Comparison of ENCODE assay signal across 22 cellular contexts in genomic region chr7:87342231-87342630, GRCh38. TPM values are rescaled to one million over a fixed set of nuclear protein-coding genes. Genes with fewer than 3 reads are reported as not detected.
DNase-seq lines count a peak whose midpoint lies in the region; ATAC-seq, FAIRE-seq and TF ChIP-seq lines count a peak whose summit lies in the region.
"Had no signal": no experiment of that assay in that cellular context is flagged by ENCODE, and none has a peak within 500 bp of the region (broad histone marks: within the 10 kb centered on the region; RNA-seq: fewer than 3 reads in every experiment).

No MANE protein-coding gene starts in this region.

- 57 to 59% methylated on average over 3 of the region's 3 CpGs for WGBS in pancreas, 2 donors

- H3K9ac ChIP-seq in Loucy (ENCODE audit: low read depth, low read length, poor library complexity, severe bottlenecking), result no peak overlapping the region
- H3K9ac ChIP-seq in astrocyte (ENCODE audit: low read length), result no peak overlapping the region
- H3K9ac ChIP-seq: BLaER1 treated with 17β-estradiol and CSF1 and Interleukin-3, amounts not matched to agents 10 nM and 100 nM had no signal

- H3K9me3 Mint-ChIP-seq in activated CD4-positive, alpha-beta T cell treated with anti-CD3 and anti-CD28 coated beads, Interleukin-2, amount 10 ng/mL, durations not matched to agents 7 days and 5 days, result no peaks in the 10 kb centered on the region
- no peaks in the 10 kb centered on the region for H3K9me3 Mint-ChIP-seq in astrocyte (ENCODE audit: unreplicated experiment)
- H3K9me3 Mint-ChIP-seq: effector memory CD8-positive, alpha-beta T cell; naive thymus-derived CD4-positive, alpha-beta T cell; stimulated activated effector memory CD8-positive, alpha-beta T cell treated with anti-CD3 and anti-CD28 coated beads, Interleukin-12 subunit alpha, Interleukin-12 subunit beta, amount 100 ng/mL, for 72 hours had no signal

- H3K4me2 ChIP-seq in Loucy (ENCODE audit: low read depth, low read length, poor library complexity, severe bottlenecking) (peak overlapping the region; percentile 83), astrocyte (ENCODE audit: low read length) (peak overlapping the region; percentile 36)
- H3K4me2 ChIP-seq: BLaER1 treated with 17β-estradiol and CSF1 and Interleukin-3, amounts not matched to agents 10 nM and 100 nM had no signal

- no peak for DNase-seq in activated CD4-positive, alpha-beta T cell treated with anti-CD3 and anti-CD28 coated beads, Interleukin-2, amount 10 ng/mL, durations not matched to agents 7 days and 5 days
- DNase-seq in activated CD4-positive, alpha-beta T cell treated with anti-CD3 and anti-CD28 coated beads for 48 hours, result no peak
- DNase-seq in astrocyte (ENCODE audit: low read depth) (peak; percentile 45), kidney tubule cell (ENCODE audit: low spot score) (no peak), A172 (ENCODE audit: low spot score) (no peak), pancreas (no peak), COLO668 (lab: John Stamatoyannopoulos, UW; ENCODE audit: unreplicated experiment) (no peak)
- DNase-seq: activated CD4-positive, CD25-positive, alpha-beta regulatory T cell; effector memory CD8-positive, alpha-beta T cell; gastrocnemius medialis; hypothalamus; KBM-7; left ventricle myocardium inferior; naive thymus-derived CD4-positive, alpha-beta T cell; substantia nigra; upper lobe of right lung had no signal

- H3K36me3 ChIP-seq in Loucy (ENCODE audit: insufficient read depth, low read length) (no peaks in the 10 kb centered on the region), astrocyte (ENCODE audit: insufficient read depth, low read length) (no peaks in the 10 kb centered on the region), pancreas (peaks cover 0 to 14% (median 0%) of the 10 kb centered on the region in 3 donors)
- H3K36me3 ChIP-seq: cardiac muscle cell had no signal

- no peak for FAIRE-seq in astrocyte (lab: Jason Lieb, UNC)
- FAIRE-seq in pancreas (lab: Jason Lieb, UNC), result no peak

- POLR2A ChIA-PET in activated CD4-positive, alpha-beta T cell treated with anti-CD3 and anti-CD28 coated beads, Interleukin-2, amount 10 ng/mL, durations not matched to agents 7 days and 5 days (lab: Charles Lee), result no interaction called here

- CTCF ChIA-PET in activated CD4-positive, alpha-beta T cell treated with anti-CD3 and anti-CD28 coated beads, Interleukin-2, amount 10 ng/mL, durations not matched to agents 7 days and 5 days (lab: Charles Lee), result no interaction called here

- H4K20me1 ChIP-seq in Loucy (ENCODE audit: insufficient read depth, low read length, poor library complexity, severe bottlenecking), result peaks cover 2% of the 10 kb centered on the region
- no peaks in the 10 kb centered on the region for H4K20me1 ChIP-seq in astrocyte (ENCODE audit: insufficient read depth, low read length)
- H4K20me1 ChIP-seq: BLaER1 treated with 17β-estradiol and CSF1 and Interleukin-3, amounts not matched to agents 10 nM and 100 nM had no signal

- H2AFZ ChIP-seq in Loucy (ENCODE audit: low read length) (no peak overlapping the region), astrocyte (ENCODE audit: low read depth, low read length) (no peak overlapping the region)

- no peak for TF ChIP-seq CTCF in Loucy (conservative IDR thresholded peaks at IDR 0.05; ENCODE audit: low read length)
- no peak for TF ChIP-seq CTCF in astrocyte (IDR thresholded peaks at IDR 0.05; ENCODE audit: insufficient read depth, low read depth, low read length)
- no peak for TF ChIP-seq CTCF in pancreas (IDR thresholded peaks at IDR 0.05)

- no peak overlapping the region for H3K27ac Mint-ChIP-seq in activated CD4-positive, alpha-beta T cell treated with anti-CD3 and anti-CD28 coated beads, Interleukin-2, amount 10 ng/mL, durations not matched to agents 7 days and 5 days
- no peak overlapping the region for H3K27ac Mint-ChIP-seq in astrocyte (ENCODE audit: unreplicated experiment)
- H3K27ac Mint-ChIP-seq: stimulated activated effector memory CD8-positive, alpha-beta T cell treated with anti-CD3 and anti-CD28 coated beads, Interleukin-12 subunit alpha, Interleukin-12 subunit beta, amount 100 ng/mL, for 72 hours had no signal

- no peak overlapping the region for H3K27ac ChIP-seq in astrocyte (ENCODE audit: low read depth, low read length)
- no peak overlapping the region for H3K27ac ChIP-seq in pancreas
- H3K27ac ChIP-seq: BLaER1 treated with 17β-estradiol and CSF1 and Interleukin-3, amounts not matched to agents 10 nM and 100 nM; coronary artery; esophagus muscularis mucosa; gastrocnemius medialis; left ventricle myocardium inferior; upper lobe of right lung had no signal

- H3K4me1 ChIP-seq in Loucy (ENCODE audit: insufficient read depth, low read length, poor library complexity, severe bottlenecking), result peaks cover 41% of the 10 kb centered on the region
- peaks cover 11% of the 10 kb centered on the region for H3K4me1 ChIP-seq in astrocyte (ENCODE audit: insufficient read depth, low read length)
- H3K4me1 ChIP-seq in pancreas, result peaks cover 0 to 7% (median 5%) of the 10 kb centered on the region in 3 donors

- intact Hi-C loops in pancreas (cut with DNase I), result no loop called here

- peaks cover 25% of the 10 kb centered on the region for H3K36me3 Mint-ChIP-seq in activated CD4-positive, alpha-beta T cell treated with anti-CD3 and anti-CD28 coated beads, Interleukin-2, amount 10 ng/mL, durations not matched to agents 7 days and 5 days (ENCODE audit: low read depth)
- H3K36me3 Mint-ChIP-seq in astrocyte (ENCODE audit: low read depth, unreplicated experiment), result peaks cover 3% of the 10 kb centered on the region

- H3K79me2 ChIP-seq in Loucy (ENCODE audit: insufficient read depth, low read length), result peaks cover 28% of the 10 kb centered on the region; the same call in 1 of the 2 replicates
- peaks cover 9% of the 10 kb centered on the region for H3K79me2 ChIP-seq in astrocyte (ENCODE audit: insufficient read depth, low read length)

- no peak for ATAC-seq in pancreas
- ATAC-seq: effector memory CD8-positive, alpha-beta T cell; gastrocnemius medialis; naive thymus-derived CD4-positive, alpha-beta T cell; stimulated activated effector memory CD8-positive, alpha-beta T cell treated with anti-CD3 and anti-CD28 coated beads, Interleukin-12 subunit alpha, Interleukin-12 subunit beta, amount 100 ng/mL, for 72 hours; upper lobe of right lung had no signal

- H3K27me3 Mint-ChIP-seq in activated CD4-positive, alpha-beta T cell treated with anti-CD3 and anti-CD28 coated beads, Interleukin-2, amount 10 ng/mL, durations not matched to agents 7 days and 5 days, result no peaks in the 10 kb centered on the region
- no peaks in the 10 kb centered on the region for H3K27me3 Mint-ChIP-seq in astrocyte (ENCODE audit: low read depth, unreplicated experiment)
- H3K27me3 Mint-ChIP-seq: effector memory CD8-positive, alpha-beta T cell; naive thymus-derived CD4-positive, alpha-beta T cell had no signal

- H3K4me1 Mint-ChIP-seq in activated CD4-positive, alpha-beta T cell treated with anti-CD3 and anti-CD28 coated beads, Interleukin-2, amount 10 ng/mL, durations not matched to agents 7 days and 5 days, result peaks cover 53% of the 10 kb centered on the region
- H3K4me1 Mint-ChIP-seq in astrocyte (ENCODE audit: low read depth, unreplicated experiment), result peaks cover 18% of the 10 kb centered on the region

- H3K4me3 ChIP-seq in Loucy (ENCODE audit: low read length, poor library complexity, severe bottlenecking), result peak overlapping the region; percentile 17
- no peak overlapping the region for H3K4me3 ChIP-seq in astrocyte (ENCODE audit: insufficient read depth, low read depth, low read length)
- H3K4me3 ChIP-seq in pancreas, result no peak overlapping the region
- H3K4me3 ChIP-seq: BLaER1 treated with 17β-estradiol and CSF1 and Interleukin-3, amounts not matched to agents 10 nM and 100 nM; cardiac muscle cell; coronary artery; esophagus muscularis mucosa; gastrocnemius medialis; left ventricle myocardium inferior; upper lobe of right lung had no signal

- peak overlapping the region; percentile 2 for H3K4me3 Mint-ChIP-seq in activated CD4-positive, alpha-beta T cell treated with anti-CD3 and anti-CD28 coated beads, Interleukin-2, amount 10 ng/mL, durations not matched to agents 7 days and 5 days
- H3K4me3 Mint-ChIP-seq in astrocyte (ENCODE audit: unreplicated experiment), result no peak overlapping the region
- H3K4me3 Mint-ChIP-seq: effector memory CD8-positive, alpha-beta T cell; stimulated activated effector memory CD8-positive, alpha-beta T cell treated with anti-CD3 and anti-CD28 coated beads, Interleukin-12 subunit alpha, Interleukin-12 subunit beta, amount 100 ng/mL, for 72 hours had no signal

- H3K9me2 ChIP-seq in Loucy (replicated peaks; ENCODE audit: low read depth, low read length), result no peaks in the 10 kb centered on the region

- no peaks in the 10 kb centered on the region for H3F3A ChIP-seq in Loucy (ENCODE audit: low read depth)

- no peaks in the 10 kb centered on the region for H3K9me3 ChIP-seq in Loucy (ENCODE audit: insufficient read depth, low read depth, low read length)
- H3K9me3 ChIP-seq in astrocyte (ENCODE audit: insufficient read depth, low read depth, low read length), result no peaks in the 10 kb centered on the region
- no peaks in the 10 kb centered on the region for H3K9me3 ChIP-seq in pancreas
- H3K9me3 ChIP-seq: BLaER1 treated with 17β-estradiol and CSF1 and Interleukin-3, amounts not matched to agents 10 nM and 100 nM; esophagus muscularis mucosa; gastrocnemius medialis; left ventricle myocardium inferior; upper lobe of right lung had no signal

- H3K27me3 ChIP-seq in Loucy (ENCODE audit: insufficient read depth, low read length, poor library complexity, severe bottlenecking), result no peaks in the 10 kb centered on the region
- H3K27me3 ChIP-seq in astrocyte (ENCODE audit: insufficient read depth, low read length), result no peaks in the 10 kb centered on the region
- H3K27me3 ChIP-seq in pancreas, result no peaks in the 10 kb centered on the region
- H3K27me3 ChIP-seq: cardiac muscle cell, esophagus muscularis mucosa, gastrocnemius medialis, upper lobe of right lung had no signal

RNA-seq across cellular contexts. Expression of gene CROT, which starts 3.2 kb away (rescaled TPM):
- total RNA-seq in activated CD4-positive, alpha-beta T cell treated with anti-CD3 and anti-CD28 coated beads, Interleukin-2, amount 10 ng/mL, durations not matched to agents 7 days and 5 days, result 10 to 100 TPM; 12.9 to 14.2 TPM
- total RNA-seq in astrocyte (10.6 and 18.8 TPM in 2 replicates), pancreas (1 to 10 TPM; 2.2 to 6.4 (median 4.8) TPM)
- 22.2 and 28.5 TPM in 2 replicates for total RNA-seq in A172 (2014; rRNA removed; shearing (Covaris generic))
- 1 to 10 TPM; 3.0 to 7.4 TPM for polyA plus RNA-seq in pancreas
